ENCODE assay signal across 8 cellular contexts in genomic region chr10:98425511-98426352, GRCh38. TPM values are rescaled to one million over a fixed set of nuclear protein-coding genes. Genes with fewer than 3 reads are reported as not detected.
DNase-seq lines count a peak whose midpoint lies in the region; ATAC-seq and TF ChIP-seq lines count a peak whose summit lies in the region.

No MANE protein-coding gene starts in this region.

- no peaks in the 10 kb centered on the region for H3K27me3 Mint-ChIP-seq in activated naive CD8-positive, alpha-beta T cell treated with anti-CD3 and anti-CD28 coated beads for 36 hours

- CTCF ChIA-PET in Panc1 (lab: Charles Lee), result interaction anchor here (0.5 to 1.2 kb wide), 3 partner anchors 34 to 181 kb away, joined by 3 to 5 read pairs (median 4); no protein-coding TSS in a partner anchor

- H3K9me3 ChIP-seq in Panc1 (ENCODE audit: control insufficient read depth, insufficient read depth, low read depth, low read length), result no peaks in the 10 kb centered on the region

- H3K27ac Mint-ChIP-seq in activated naive CD8-positive, alpha-beta T cell treated with anti-CD3 and anti-CD28 coated beads for 36 hours, result no peak overlapping the region

- no TSS peak for BruUV-seq in Panc1 (replicated peaks; lab: Mats Ljungman, UMichigan)

- ATAC-seq in HG02870 (IDR thresholded peaks at IDR 0.05; ENCODE audit: unreplicated experiment), result peak; percentile 58
- peak; percentile 77 for ATAC-seq in Panc1
- ATAC-seq in HG03175 (IDR thresholded peaks at IDR 0.05; ENCODE audit: unreplicated experiment), result no peak

- no peak overlapping the region for H3K4me3 Mint-ChIP-seq in activated naive CD8-positive, alpha-beta T cell treated with anti-CD3 and anti-CD28 coated beads for 36 hours

- no peaks in the 10 kb centered on the region for H3K4me1 Mint-ChIP-seq in activated naive CD8-positive, alpha-beta T cell treated with anti-CD3 and anti-CD28 coated beads for 36 hours

- H3K36me3 Mint-ChIP-seq in activated naive CD8-positive, alpha-beta T cell treated with anti-CD3 and anti-CD28 coated beads for 36 hours, result peaks cover 6% of the 10 kb centered on the region

- no peak overlapping the region for H3K4me3 ChIP-seq in Panc1 (ENCODE audit: low read depth in 2 of 2, low read length in 2 of 2)

- intact Hi-C loops in Panc1 (cut with micrococcal nuclease; ENCODE audit: unreplicated experiment), result no loop called here

- no peak overlapping the region for H3K27ac ChIP-seq in Panc1 (ENCODE audit: low read length)

- POLR2A ChIA-PET in Panc1 (lab: Charles Lee), result no interaction called here

- peak; percentile 95 for TF ChIP-seq CTCF in Panc1 (IDR thresholded peaks at IDR 0.05)

- in situ Hi-C loops in Panc1 (cut with HindIII; ENCODE audit: low pct_unique_long_range_greater_than_20kb, low sequenced_read_pairs), result no loop called here

- H3K27me3 ChIP-seq in Panc1 (ENCODE audit: control insufficient read depth, insufficient read depth, low read length), result no peaks in the 10 kb centered on the region

- no peaks in the 10 kb centered on the region for H3K4me1 ChIP-seq in Panc1 (ENCODE audit: control insufficient read depth, insufficient read depth, low read length)

- no peaks in the 10 kb centered on the region for H3K9me3 Mint-ChIP-seq in activated naive CD8-positive, alpha-beta T cell treated with anti-CD3 and anti-CD28 coated beads for 36 hours

- H3K36me3 ChIP-seq in Panc1 (ENCODE audit: control insufficient read depth, insufficient read depth, low read length), result peaks cover 13% of the 10 kb centered on the region

- DNase-seq in activated gamma-delta T cell treated with Interleukin-2 at 50 U/mL for 16 hours (peak; percentile 28), activated gamma-delta T cell (lab: John Stamatoyannopoulos, UW) (no peak), Panc1 (ENCODE audit: low read depth, low spot score) (peak; percentile 38), hepatic stellate cell (ENCODE audit: low spot score) (peak; percentile 62)
- peak; percentile 33 for DNase-seq in activated naive CD8-positive, alpha-beta T cell treated with anti-CD3 and anti-CD28 coated beads for 36 hours
- peak; percentile 55 for DNase-seq in stimulated activated CD4-positive, alpha-beta T cell treated with anti-CD3 and anti-CD28 coated beads, Interleukin-4, amount 100 ng/mL, for 24 hours

RNA-seq across cellular contexts. Expression of gene PYROXD2, which starts 10.8 kb away (rescaled TPM):
- 2.3 TPM for total RNA-seq in Panc1 (2021; ENCODE audit: unreplicated experiment)
- 3.5 TPM for polyA plus RNA-seq in Panc1 (2012; ENCODE audit: insufficient read length)
- 1 to 10 TPM; 2.8 to 3.9 TPM for total RNA-seq in activated naive CD8-positive, alpha-beta T cell treated with anti-CD3 and anti-CD28 coated beads for 36 hours

RNA-seq across cellular contexts. Expression of gene HPS1, which starts 21.0 kb away (rescaled TPM):
- 146 TPM for total RNA-seq in Panc1 (2021; ENCODE audit: unreplicated experiment)
- 126 TPM for polyA plus RNA-seq in Panc1 (2012; ENCODE audit: insufficient read length)
- total RNA-seq in activated naive CD8-positive, alpha-beta T cell treated with anti-CD3 and anti-CD28 coated beads for 36 hours, result 10 to 100 TPM; 44.7 to 46.6 TPM
